ENCODE assay signal across 8 cellular contexts in the genomic region with DNA sequence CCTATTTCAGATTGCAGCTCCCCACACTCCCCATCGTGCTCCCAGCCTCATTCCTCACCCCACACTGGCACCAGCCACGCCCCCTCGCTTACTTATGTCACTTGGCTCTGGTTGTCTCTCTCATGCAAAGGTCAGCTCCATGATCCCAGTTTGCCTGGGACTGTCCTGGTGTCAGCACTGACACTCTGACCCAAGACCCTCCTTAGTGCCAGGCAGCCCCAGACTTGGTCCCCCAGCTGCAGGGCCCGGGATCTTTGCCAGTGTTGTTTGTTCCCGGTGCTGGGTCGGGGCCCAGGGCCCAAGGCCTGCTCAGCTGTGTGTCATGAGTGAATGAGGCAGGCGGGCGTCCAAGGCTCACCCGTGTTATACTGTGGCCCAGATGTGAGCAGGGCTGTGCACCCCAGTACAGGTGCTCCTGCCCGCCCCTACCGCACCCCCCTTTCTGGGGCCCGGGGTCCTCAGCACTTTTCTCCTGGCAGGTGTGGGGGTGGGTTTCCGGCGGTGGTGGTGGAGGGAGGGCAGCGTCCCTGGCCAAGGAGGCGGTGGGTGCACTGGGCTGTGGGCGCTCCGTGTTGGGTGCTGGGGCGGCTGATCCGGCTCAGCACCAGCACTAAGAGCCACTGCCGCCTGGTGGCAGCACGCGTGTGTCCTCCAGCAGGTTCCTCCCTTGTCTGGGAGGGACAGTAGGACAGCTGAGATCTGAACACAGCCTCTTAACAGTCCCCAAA. TPM values are rescaled to one million over a fixed set of nuclear protein-coding genes. Genes with fewer than 3 reads are reported as not detected.
DNase-seq lines count a peak whose midpoint lies in the region; ATAC-seq and TF ChIP-seq lines count a peak whose summit lies in the region.

No MANE protein-coding gene starts in this region.

- H3K27me3 ChIP-seq in BLaER1 treated with 17β-estradiol and CSF1 and Interleukin-3, amounts not matched to agents 10 nM and 100 nM: no peaks in the 10 kb centered on the region
- H3K27me3 ChIP-seq in HL-60 (ENCODE audit: insufficient read depth, poor library complexity, severe bottlenecking) (no peaks in the 10 kb centered on the region), kidney epithelial cell (ENCODE audit: control insufficient read depth, insufficient read depth, low read length) (no peaks in the 10 kb centered on the region)

- H3K27me3 Mint-ChIP-seq in MCF 10A (ENCODE audit: insufficient read depth, unreplicated experiment): peaks cover 14% of the 10 kb centered on the region

- H3K4me1 Mint-ChIP-seq in MCF 10A (ENCODE audit: insufficient read depth, unreplicated experiment): peaks cover 14% of the 10 kb centered on the region

- CTCF ChIA-PET in MCF 10A (lab: Yijun Ruan, JAX): interaction anchor here (0.6 to 3.0 kb wide), 17 partner anchors 10 to 178 kb away, joined by 3 to 15 read pairs (median 4); no protein-coding TSS in a partner anchor

- H3K9me3 Mint-ChIP-seq in MCF 10A (ENCODE audit: unreplicated experiment): peaks cover 16% of the 10 kb centered on the region

- H3K36me3 Mint-ChIP-seq in MCF 10A (ENCODE audit: insufficient read depth, unreplicated experiment): peaks cover 1% of the 10 kb centered on the region

- POLR2A ChIA-PET in MCF 10A (lab: Yijun Ruan, JAX): no interaction called here

- BruUV-seq in MCF 10A (replicated peaks; lab: Mats Ljungman, UMichigan): no TSS peak

- peak overlapping the region in 9 of 11 experiments; percentile 9 to 65 (median 34); a peak in 10 of 22 replicates for H3K4me2 ChIP-seq in BLaER1 treated with 17β-estradiol and CSF1 and Interleukin-3, amounts not matched to agents 10 nM and 100 nM

- H3K4me3 ChIP-seq in BLaER1 treated with 17β-estradiol and CSF1 and Interleukin-3, amounts not matched to agents 10 nM and 100 nM: no peak overlapping the region
- H3K4me3 ChIP-seq in HL-60 (replicated peaks; ENCODE audit: insufficient read depth, low read length) (no peak overlapping the region), kidney epithelial cell (ENCODE audit: low read depth, low read length) (no peak overlapping the region)

- no peak for ATAC-seq in GM18909 (IDR thresholded peaks at IDR 0.05; ENCODE audit: poor library complexity, unreplicated experiment)

- peaks cover 0 to 10% (median 2%) of the 10 kb centered on the region in 10 experiments; a peak in 7 of 20 replicates for H3K4me1 ChIP-seq in BLaER1 treated with 17β-estradiol and CSF1 and Interleukin-3, amounts not matched to agents 10 nM and 100 nM

- intact Hi-C loops in MCF 10A (cut with micrococcal nuclease): loop anchor here (1.0 kb wide), 2 partner anchors 37 to 62 kb away; no protein-coding TSS in a partner anchor

- DNase-seq in HL-60 (ENCODE audit: low read depth in 1 of 2, low spot score in 1 of 2) (peak in 1 of 2 experiments; percentile 67), UCSD-AML1 (lab: John Stamatoyannopoulos, UW; ENCODE audit: unreplicated experiment) (peak; percentile 73), MCF 10A (ENCODE audit: unreplicated experiment) (peak; percentile 65), kidney epithelial cell (ENCODE audit: low read depth) (no peak), NCI-H510A treated with DMSO at 0.1 percent for 48 hours (lab: John Stamatoyannopoulos, UW) (no peak)
- DNase-seq in stimulated activated CD4-positive, alpha-beta T cell treated with anti-CD3 and anti-CD28 coated beads, Interleukin-4, amount 100 ng/mL, for 24 hours: peak; percentile 73

- no peak overlapping the region for H3K27ac Mint-ChIP-seq in MCF 10A (ENCODE audit: low read depth, unreplicated experiment)

- no peaks in the 10 kb centered on the region for H4K20me1 ChIP-seq in BLaER1 treated with 17β-estradiol and CSF1 and Interleukin-3, amounts not matched to agents 10 nM and 100 nM

- H3K27ac ChIP-seq in BLaER1 treated with 17β-estradiol and CSF1 and Interleukin-3, amounts not matched to agents 10 nM and 100 nM: no peak overlapping the region
- no peak overlapping the region for H3K27ac ChIP-seq in HL-60 (replicated peaks)

- H3K36me3 ChIP-seq in BLaER1 treated with 17β-estradiol and CSF1 and Interleukin-3, amounts not matched to agents 10 nM and 100 nM: no peaks in the 10 kb centered on the region
- no peaks in the 10 kb centered on the region for H3K36me3 ChIP-seq in kidney epithelial cell (ENCODE audit: control insufficient read depth, insufficient read depth, low read length)

- H3K9ac ChIP-seq in BLaER1 treated with 17β-estradiol and CSF1 and Interleukin-3, amounts not matched to agents 10 nM and 100 nM: no peak overlapping the region

- H3K4me3 Mint-ChIP-seq in MCF 10A (ENCODE audit: unreplicated experiment): no peak overlapping the region

- H3K9me3 ChIP-seq in BLaER1 treated with 17β-estradiol and CSF1 and Interleukin-3, amounts not matched to agents 10 nM and 100 nM (replicated peaks in 1 of 11): peaks cover 38 to 44% (median 41%) of the 10 kb centered on the region in 11 experiments

- peak; percentile 67 for TF ChIP-seq CTCF in HL-60 (IDR thresholded peaks at IDR 0.05; ENCODE audit: insufficient read depth, low read length)
- peak; percentile 77 for TF ChIP-seq CTCF in MCF 10A (IDR thresholded peaks at IDR 0.05; ENCODE audit: unreplicated experiment)
- TF ChIP-seq CTCF in kidney epithelial cell (IDR thresholded peaks at IDR 0.05; ENCODE audit: insufficient read depth, low read length, poor library complexity, severe bottlenecking): peak; percentile 66

RNA-seq across cellular contexts. Expression of a gene that starts 19.5 kb away (rescaled TPM):
- total RNA-seq in MCF 10A (2022) (not detected in 2 replicates), kidney epithelial cell (not detected in 2 replicates)

RNA-seq across cellular contexts. Expression of a gene that starts 32.5 kb away (rescaled TPM):
- 56.3 and 73.5 TPM in 2 replicates for total RNA-seq in MCF 10A (2022)
- total RNA-seq in kidney epithelial cell: 66.9 and 77.3 TPM in 2 replicates

Comparison
In these comparisons a context has a peak if more than half of its experiments do, and no peak if none do; other contexts are left out.
1. DNase-seq: peak in UCSD-AML1 (single experiment), MCF 10A (single experiment) and stimulated activated CD4-positive, alpha-beta T cell treated with anti-CD3 and anti-CD28 coated beads, Interleukin-4, amount 100 ng/mL, for 24 hours (single experiment); none in kidney epithelial cell (single experiment) and NCI-H510A treated with DMSO at 0.1 percent for 48 hours (single experiment).
2. Peak in every context shown above with its lines, with median percentiles within 50 percentile points of each other: CTCF ChIP-seq.